In the genomic region with DNA sequence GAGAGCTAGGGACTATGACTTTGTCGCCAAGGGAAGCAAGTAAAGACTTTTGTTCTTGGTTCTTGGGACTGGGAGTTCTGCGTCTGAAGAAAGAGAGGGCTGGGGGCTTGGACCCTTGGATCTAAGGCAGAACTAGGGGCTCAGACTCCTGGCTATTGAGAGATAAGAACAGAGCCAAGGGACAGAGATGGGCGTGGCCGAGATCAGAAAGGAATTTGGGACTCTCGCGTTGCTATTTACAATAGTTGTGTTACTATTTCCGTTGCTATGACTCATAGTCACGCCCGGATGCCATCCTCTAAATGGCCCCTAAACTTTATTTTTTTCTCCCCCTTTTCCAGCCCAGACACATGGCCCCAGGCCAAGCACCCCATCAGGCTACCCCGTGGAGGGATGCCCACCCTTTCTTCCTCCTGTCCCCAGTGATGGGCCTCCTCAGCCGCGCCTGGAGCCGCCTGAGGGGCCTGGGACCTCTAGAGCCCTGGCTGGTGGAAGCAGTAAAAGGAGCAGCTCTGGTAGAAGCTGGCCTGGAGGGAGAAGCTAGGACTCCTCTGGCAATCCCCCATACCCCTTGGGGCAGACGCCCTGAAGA, we compare ENCODE assay signal across 8 cellular contexts. TPM values are rescaled to one million over a fixed set of nuclear protein-coding genes. Genes with fewer than 3 reads are reported as not detected.
A peak's percentile ranks its signal among the peaks of the same experiment; 100 is the strongest.
DNase-seq lines count a peak whose midpoint lies in the region; ATAC-seq, FAIRE-seq and TF ChIP-seq lines count a peak whose summit lies in the region.

No MANE protein-coding gene starts in this region.

- ATAC-seq in HG02981 (IDR thresholded peaks at IDR 0.05; ENCODE audit: unreplicated experiment): peak; percentile 25
- peak; percentile 35 for ATAC-seq in activated CD8-positive, alpha-beta memory T cell treated with anti-CD3 and anti-CD28 coated beads, Interleukin-2, amount 10 ng/mL, durations not matched to agents 7 days and 5 days

- no peaks in the 10 kb centered on the region for H3K9me3 Mint-ChIP-seq in activated CD8-positive, alpha-beta memory T cell treated with anti-CD3 and anti-CD28 coated beads, Interleukin-2, amount 10 ng/mL, durations not matched to agents 7 days and 5 days (ENCODE audit: low read depth)

- H2AK5ac ChIP-seq in H1 (ENCODE audit: low read depth, low read length) (peak overlapping the region; percentile 5; the same call in 1 of the 2 replicates), mesenchymal stem cell (ENCODE audit: low read length, severe bottlenecking) (peak overlapping the region; percentile 4)

- CTCF ChIA-PET in activated CD8-positive, alpha-beta memory T cell treated with anti-CD3 and anti-CD28 coated beads, Interleukin-2, amount 10 ng/mL, durations not matched to agents 7 days and 5 days (lab: Charles Lee): interaction anchor here (0.6 to 3.6 kb wide), 7 partner anchors 27 to 121 kb away, joined by 3 to 16 read pairs (median 10); a partner anchor contains a TSS
- CTCF ChIA-PET in H1 (lab: Charles Lee; ENCODE audit: partially characterized antibody): interaction anchor here (0.6 to 1.1 kb wide), 4 partner anchors 9 to 29 kb away, joined by 3 to 4 read pairs (median 3); no protein-coding TSS in a partner anchor

- no peaks in the 10 kb centered on the region for H3K27me3 ChIP-seq in H1 (replicated peaks in 1 of 4; ENCODE audit: control insufficient read depth in 3 of 4, extremely low read depth in 1 of 4, insufficient read depth in 3 of 4, low read length in 3 of 4)
- no peaks in the 10 kb centered on the region for H3K27me3 ChIP-seq in mesenchymal stem cell (ENCODE audit: control insufficient read depth in 1 of 2, insufficient read depth in 1 of 2, low read length in 2 of 2)

- H3K18ac ChIP-seq in H1 (ENCODE audit: extremely low read depth, low read length) (no peak overlapping the region), mesenchymal stem cell (ENCODE audit: low read depth in 1 of 2, low read length in 2 of 2) (peak overlapping the region; percentile 95 to 98)

- DNase-seq in Caki2 (ENCODE audit: low read depth): peak; percentile 93
- DNase-seq in NOMO-1 (lab: John Stamatoyannopoulos, UW; ENCODE audit: unreplicated experiment in 2 of 2): peak; percentile 76 to 96
- DNase-seq in activated CD8-positive, alpha-beta memory T cell treated with anti-CD3 and anti-CD28 coated beads, Interleukin-2, amount 10 ng/mL, durations not matched to agents 7 days and 5 days: peak; percentile 90
- DNase-seq in H1 (ENCODE audit: low read depth in 1 of 2, low spot score in 2 of 2): peak; percentile 49 to 72
- peak; percentile 93 for DNase-seq in mesenchymal stem cell
- peak; percentile 51 for DNase-seq in stimulated activated CD8-positive, alpha-beta memory T cell treated with anti-CD3 and anti-CD28 coated beads, Interleukin-15, amount 100 ng/mL, for 1 hour (ENCODE audit: low read depth)
- DNase-seq in cerebellar nuclear complex (lab: John Stamatoyannopoulos, UW): no peak

- H3K36me3 Mint-ChIP-seq in activated CD8-positive, alpha-beta memory T cell treated with anti-CD3 and anti-CD28 coated beads, Interleukin-2, amount 10 ng/mL, durations not matched to agents 7 days and 5 days: peaks cover 35% of the 10 kb centered on the region

- H3K4ac ChIP-seq in H1 (replicated peaks; ENCODE audit: insufficient read length, low read depth, low read length): no peak overlapping the region
- peak overlapping the region; percentile 83 to 97 for H3K4ac ChIP-seq in mesenchymal stem cell (ENCODE audit: low read depth in 1 of 2, low read length in 2 of 2)

- H2BK20ac ChIP-seq in H1 (ENCODE audit: low read length): no peak overlapping the region

- H4K8ac ChIP-seq in H1 (ENCODE audit: extremely low read depth, insufficient read depth, low read length): peak overlapping the region; percentile 58; the same call in 1 of the 2 replicates
- H4K8ac ChIP-seq in mesenchymal stem cell (ENCODE audit: low read length): peak overlapping the region; percentile 88

- H4K5ac ChIP-seq in H1 (ENCODE audit: insufficient read length, low read depth, low read length): no peak overlapping the region

- peaks cover 7% of the 10 kb centered on the region for H3K23me2 ChIP-seq in H1 (ENCODE audit: low read depth, low read length)

- TF ChIP-seq EP300 in H1 (IDR thresholded peaks at IDR 0.05; ENCODE audit: borderline replicate concordance in 1 of 2, low read depth in 2 of 2, low read length in 2 of 2): peak in 1 of 2 experiments; percentile 65; a peak in 1 of 3 replicates

- no peak overlapping the region for H4K91ac ChIP-seq in H1 (replicated peaks; ENCODE audit: insufficient read length, low read length)
- peak overlapping the region; percentile 100 for H4K91ac ChIP-seq in mesenchymal stem cell (ENCODE audit: low read length)

- H4K20me1 ChIP-seq in H1 (replicated peaks in 1 of 2; ENCODE audit: control insufficient read depth in 1 of 2, insufficient read depth in 2 of 2, low read length in 2 of 2): peaks cover 9 to 13% of the 10 kb centered on the region in 2 experiments

- no peak overlapping the region for H2BK120ac ChIP-seq in H1 (replicated peaks; ENCODE audit: low read depth, low read length)
- H2BK120ac ChIP-seq in mesenchymal stem cell (ENCODE audit: low read depth, low read length): peak overlapping the region; percentile 100

- POLR2A ChIA-PET in H1 (lab: Charles Lee; ENCODE audit: partially characterized antibody): interaction anchor here (0.5 to 7.2 kb wide), 38 partner anchors 9 to 409 kb away, joined by 3 to 115 read pairs (median 5); a partner anchor contains a TSS

- TF ChIP-seq CTCF in H1 (IDR thresholded peaks at IDR 0.05; ENCODE audit: control extremely low read depth in 1 of 3, insufficient read depth in 1 of 3, low read depth in 1 of 3, low read length in 3 of 3): no peak

- no peak overlapping the region for H3K14ac ChIP-seq in H1 (ENCODE audit: insufficient read length)
- H3K14ac ChIP-seq in mesenchymal stem cell (ENCODE audit: low read length in 2 of 2): peak overlapping the region; percentile 63 to 99

- H3K4me1 ChIP-seq in H1 (replicated peaks in 1 of 4; ENCODE audit: control insufficient read depth in 3 of 4, insufficient read depth in 4 of 4, low read length in 3 of 4): peaks cover 5 to 22% (median 10%) of the 10 kb centered on the region in 4 experiments
- peaks cover 33% of the 10 kb centered on the region for H3K4me1 ChIP-seq in mesenchymal stem cell (ENCODE audit: control insufficient read depth, insufficient read depth, low read depth, low read length)

- H3K79me1 ChIP-seq in H1 (ENCODE audit: low read depth, low read length) (peaks cover 9% of the 10 kb centered on the region), mesenchymal stem cell (replicated peaks; ENCODE audit: low read length, poor library complexity, severe bottlenecking) (peaks cover 3% of the 10 kb centered on the region)

- TF ChIP-seq POLR2A in H1 (IDR thresholded peaks at IDR 0.05; ENCODE audit: control extremely low read depth in 1 of 2, low read depth in 2 of 2, low read length in 2 of 2): peak in 1 of 2 experiments; percentile 18; a peak in 2 of 3 replicates

- peak overlapping the region; percentile 91 to 99 (median 98) for H3K9ac ChIP-seq in H1 (replicated peaks in 1 of 4; ENCODE audit: extremely low read depth in 1 of 4, low read depth in 3 of 4, low read length in 3 of 4)
- peak overlapping the region; percentile 98 for H3K9ac ChIP-seq in mesenchymal stem cell (ENCODE audit: low read length)

- H2AFZ ChIP-seq in H1 (ENCODE audit: low read length): no peak overlapping the region
- H2AFZ ChIP-seq in mesenchymal stem cell (ENCODE audit: low read depth, low read length): no peak overlapping the region

- peak overlapping the region; percentile 98 for H3K4me3 Mint-ChIP-seq in activated CD8-positive, alpha-beta memory T cell treated with anti-CD3 and anti-CD28 coated beads, Interleukin-2, amount 10 ng/mL, durations not matched to agents 7 days and 5 days

- no peak for FAIRE-seq in H1 (lab: Jason Lieb, UNC)

- H3K4me1 Mint-ChIP-seq in activated CD8-positive, alpha-beta memory T cell treated with anti-CD3 and anti-CD28 coated beads, Interleukin-2, amount 10 ng/mL, durations not matched to agents 7 days and 5 days: peaks cover 45% of the 10 kb centered on the region

- peak overlapping the region; percentile 100 for H3K27ac Mint-ChIP-seq in activated CD8-positive, alpha-beta memory T cell treated with anti-CD3 and anti-CD28 coated beads, Interleukin-2, amount 10 ng/mL, durations not matched to agents 7 days and 5 days

- peak overlapping the region; percentile 83 to 95 for H3K4me2 ChIP-seq in H1 (ENCODE audit: insufficient read depth in 1 of 2, low read depth in 2 of 2, low read length in 2 of 2)
- peak overlapping the region; percentile 78 for H3K4me2 ChIP-seq in mesenchymal stem cell (ENCODE audit: low read length, poor library complexity, severe bottlenecking)

- H3K23ac ChIP-seq in H1 (ENCODE audit: insufficient read length) (no peak overlapping the region), mesenchymal stem cell (ENCODE audit: low read length in 2 of 2) (peak overlapping the region in 1 of 2 experiments; percentile 90)

- H3K27ac ChIP-seq in H1 (ENCODE audit: low read depth, low read length) (peak overlapping the region; percentile 98), mesenchymal stem cell (ENCODE audit: low read length, poor library complexity, severe bottlenecking) (peak overlapping the region; percentile 97)

- no peaks in the 10 kb centered on the region for H3K9me3 ChIP-seq in H1 (ENCODE audit: insufficient read depth in 2 of 2, low read depth in 1 of 2, low read length in 1 of 2)
- no peaks in the 10 kb centered on the region for H3K9me3 ChIP-seq in mesenchymal stem cell (ENCODE audit: control insufficient read depth, low read length)

- H3K79me2 ChIP-seq in H1 (ENCODE audit: control insufficient read depth in 1 of 2, insufficient read depth in 2 of 2, low read length in 2 of 2): peaks cover 7 to 25% of the 10 kb centered on the region in 2 experiments; a peak in 3 of 4 replicates

- TF ChIP-seq RAD21 in H1 (IDR thresholded peaks at IDR 0.05 in 1 of 2, conservative IDR thresholded peaks at IDR 0.05 in 1 of 2; ENCODE audit: low read depth in 2 of 2, low read length in 2 of 2): no peak

- H3K36me3 ChIP-seq in H1 (ENCODE audit: control insufficient read depth in 2 of 4, insufficient read depth in 4 of 4, low read length in 3 of 4) (peaks cover 13 to 31% (median 21%) of the 10 kb centered on the region in 4 experiments; a peak in 7 of 8 replicates), mesenchymal stem cell (ENCODE audit: control insufficient read depth in 1 of 2, insufficient read depth in 2 of 2, low read depth in 1 of 2, low read length in 2 of 2) (peaks cover 36 to 48% of the 10 kb centered on the region in 2 experiments)

- H3K56ac ChIP-seq in H1 (replicated peaks; ENCODE audit: insufficient read length, low read depth, low read length): no peak overlapping the region

- H3K27me3 Mint-ChIP-seq in activated CD8-positive, alpha-beta memory T cell treated with anti-CD3 and anti-CD28 coated beads, Interleukin-2, amount 10 ng/mL, durations not matched to agents 7 days and 5 days: peaks cover 3% of the 10 kb centered on the region

- 0 out of 2 replicates have a peak overlapping the region, but pooled peaks have one; percentile 31 for H2BK15ac ChIP-seq in H1 (ENCODE audit: low read length)
- peak overlapping the region; percentile 99 for H2BK15ac ChIP-seq in mesenchymal stem cell (ENCODE audit: low read depth, poor library complexity, severe bottlenecking)

- 28% methylated on average over 14 of the region's 14 CpGs; no CpG with 5 or more reads in 1 of the 2 experiments for WGBS in H1 (ENCODE audit: extremely low coverage in 1 of 2, insufficient coverage in 1 of 2, insufficient read length in 1 of 2, insufficient replicate concordance in 2 of 2, low coverage in 1 of 2, low lambda C conversion rate in 2 of 2, missing lambda C conversion rate in 1 of 2), 2 experiments
- under 1% methylated on average over 14 of the region's 14 CpGs for WGBS in mesenchymal stem cell

- H3K4me3 ChIP-seq in H1 (ENCODE audit: extremely low read depth in 1 of 4, insufficient read depth in 2 of 4, low read depth in 3 of 4, low read length in 4 of 4) (peak overlapping the region; percentile 80 to 97 (median 92)), mesenchymal stem cell (ENCODE audit: insufficient read depth in 1 of 2, low read depth in 1 of 2, low read length in 2 of 2) (peak overlapping the region; percentile 72 to 87)

- H2BK5ac ChIP-seq in H1 (ENCODE audit: low read depth, low read length) (peak overlapping the region; percentile 94), mesenchymal stem cell (ENCODE audit: low read depth, low read length, poor library complexity, severe bottlenecking) (peak overlapping the region; percentile 94)

- in situ Hi-C loops in Caki2 (cut with HindIII; ENCODE audit: low pct_unique_long_range_greater_than_20kb, low sequenced_read_pairs): no loop called here

- peak overlapping the region; percentile 64; the same call in 1 of the 2 replicates for H2BK12ac ChIP-seq in H1 (ENCODE audit: low read depth, low read length)
- peak overlapping the region; percentile 42 to 95 for H2BK12ac ChIP-seq in mesenchymal stem cell (ENCODE audit: low read length in 2 of 2)

RNA-seq across cellular contexts. Expression of a gene that starts 0.8 kb away (rescaled TPM):
- 51.0 and 52.5 TPM in 2 replicates for total RNA-seq in Caki2 (2014; rRNA removed; shearing (Covaris generic); ENCODE audit: low replicate concordance)
- 10 to 100 TPM; 32.1 to 89.7 TPM for total RNA-seq in activated CD8-positive, alpha-beta memory T cell treated with anti-CD3 and anti-CD28 coated beads, Interleukin-2, amount 10 ng/mL, durations not matched to agents 7 days and 5 days
- total RNA-seq in H1 (2021; fragmentation: NEBNext Ultra II Directional; extraction: Animal tissue kit (Norgen Biotek cat#: 25700)): 12.8 and 14.0 TPM in 2 replicates
- polyA plus RNA-seq in H1 (2011; rRNA removed): 4.1 and 8.6 TPM in 2 replicates
- 10.3 TPM for polyA plus RNA-seq in H1 (2011; cell fraction: cytosol; rRNA removed)
- 11.4 TPM for polyA plus RNA-seq in H1 (2011; cell fraction: nucleus; rRNA removed)
- polyA plus RNA-seq in H1 (2012, experiment 1 of 2): 12.1 to 14.4 TPM (median 13.1 TPM) in 4 replicates
- 11.5 TPM for polyA plus RNA-seq in H1 (2012, experiment 2 of 2)
- 12.9 TPM for polyA plus RNA-seq in H1 (2013, experiment 1 of 2)
- 13.2 TPM for polyA plus RNA-seq in H1 (2013, experiment 2 of 2)
- 3.2 and 4.8 TPM in 2 replicates for polyA minus RNA-seq in H1 (2011; rRNA and poly(A)+ RNA removed)
- polyA minus RNA-seq in H1 (2011; cell fraction: cytosol; rRNA and poly(A)+ RNA removed): 5.7 TPM
- polyA minus RNA-seq in H1 (2011; cell fraction: nucleus; rRNA and poly(A)+ RNA removed): 19.5 TPM
- 121 TPM for polyA plus RNA-seq in mesenchymal stem cell (2013, experiment 1 of 2)
- polyA plus RNA-seq in mesenchymal stem cell (2013, experiment 2 of 2): 118 TPM

RNA-seq across cellular contexts. Expression of a gene that starts 4.6 kb away (rescaled TPM):
- total RNA-seq in Caki2 (2014; rRNA removed; shearing (Covaris generic); ENCODE audit: low replicate concordance): 0.70 and 11.5 TPM in 2 replicates
- total RNA-seq in activated CD8-positive, alpha-beta memory T cell treated with anti-CD3 and anti-CD28 coated beads, Interleukin-2, amount 10 ng/mL, durations not matched to agents 7 days and 5 days: 1 to 10 TPM; 2.2 to 5.6 TPM
- 16.8 and 18.0 TPM in 2 replicates for total RNA-seq in H1 (2021; fragmentation: NEBNext Ultra II Directional; extraction: Animal tissue kit (Norgen Biotek cat#: 25700))
- 8.2 and 14.1 TPM in 2 replicates for polyA plus RNA-seq in H1 (2011; rRNA removed)
- polyA plus RNA-seq in H1 (2011; cell fraction: cytosol; rRNA removed): 13.2 TPM
- polyA plus RNA-seq in H1 (2011; cell fraction: nucleus; rRNA removed): 20.7 TPM
- polyA plus RNA-seq in H1 (2012, experiment 1 of 2): 13.4 to 23.3 TPM (median 18.2 TPM) in 4 replicates
- polyA plus RNA-seq in H1 (2012, experiment 2 of 2): 13.7 TPM
- polyA plus RNA-seq in H1 (2013, experiment 1 of 2): 10.9 TPM
- 10.1 TPM for polyA plus RNA-seq in H1 (2013, experiment 2 of 2)
- 3.0 and 4.3 TPM in 2 replicates for polyA minus RNA-seq in H1 (2011; rRNA and poly(A)+ RNA removed)
- polyA minus RNA-seq in H1 (2011; cell fraction: cytosol; rRNA and poly(A)+ RNA removed): 6.8 TPM
- polyA minus RNA-seq in H1 (2011; cell fraction: nucleus; rRNA and poly(A)+ RNA removed): 7.7 TPM
- polyA plus RNA-seq in mesenchymal stem cell (2013, experiment 1 of 2): 20.7 TPM
- polyA plus RNA-seq in mesenchymal stem cell (2013, experiment 2 of 2): 20.0 TPM

RNA-seq across cellular contexts. Expression of a gene that starts 25.6 kb away (rescaled TPM):
- total RNA-seq in Caki2 (2014; rRNA removed; shearing (Covaris generic); ENCODE audit: low replicate concordance): not detected in 2 replicates
- under 1 TPM in 1 of 2 experiments, not detected in 1; 0.47 TPM for total RNA-seq in activated CD8-positive, alpha-beta memory T cell treated with anti-CD3 and anti-CD28 coated beads, Interleukin-2, amount 10 ng/mL, durations not matched to agents 7 days and 5 days
- 1.0 and 1.1 TPM in 2 replicates for total RNA-seq in H1 (2021; fragmentation: NEBNext Ultra II Directional; extraction: Animal tissue kit (Norgen Biotek cat#: 25700))
- polyA plus RNA-seq in H1 (2011; rRNA removed): 0.95 and 1.8 TPM in 2 replicates
- 1.8 TPM for polyA plus RNA-seq in H1 (2011; cell fraction: cytosol; rRNA removed)
- polyA plus RNA-seq in H1 (2011; cell fraction: nucleus; rRNA removed): 3.1 TPM
- polyA plus RNA-seq in H1 (2012, experiment 1 of 2): 0.52 to 1.6 TPM (median 1.1 TPM) in 4 replicates
- 0.42 TPM for polyA plus RNA-seq in H1 (2012, experiment 2 of 2)
- polyA plus RNA-seq in H1 (2013, experiment 1 of 2): 0.69 TPM
- 0.70 TPM for polyA plus RNA-seq in H1 (2013, experiment 2 of 2)
- 1.6 and 1.9 TPM in 2 replicates for polyA minus RNA-seq in H1 (2011; rRNA and poly(A)+ RNA removed)
- polyA minus RNA-seq in H1 (2011; cell fraction: cytosol; rRNA and poly(A)+ RNA removed): not detected
- 0.30 TPM for polyA minus RNA-seq in H1 (2011; cell fraction: nucleus; rRNA and poly(A)+ RNA removed)
- 0.01 TPM for polyA plus RNA-seq in mesenchymal stem cell (2013, experiment 1 of 2)
- not detected for polyA plus RNA-seq in mesenchymal stem cell (2013, experiment 2 of 2)

RNA-seq across cellular contexts. Expression of a gene that starts 27.1 kb away (rescaled TPM):
- 338 and 348 TPM in 2 replicates for total RNA-seq in Caki2 (2014; rRNA removed; shearing (Covaris generic); ENCODE audit: low replicate concordance)
- total RNA-seq in activated CD8-positive, alpha-beta memory T cell treated with anti-CD3 and anti-CD28 coated beads, Interleukin-2, amount 10 ng/mL, durations not matched to agents 7 days and 5 days: 100 to 1,000 TPM; 185 to 226 TPM
- total RNA-seq in H1 (2021; fragmentation: NEBNext Ultra II Directional; extraction: Animal tissue kit (Norgen Biotek cat#: 25700)): 106 and 111 TPM in 2 replicates
- 121 and 178 TPM in 2 replicates for polyA plus RNA-seq in H1 (2011; rRNA removed)
- 123 TPM for polyA plus RNA-seq in H1 (2011; cell fraction: cytosol; rRNA removed)
- polyA plus RNA-seq in H1 (2011; cell fraction: nucleus; rRNA removed): 169 TPM
- 73.9 to 148 TPM (median 121 TPM) in 4 replicates for polyA plus RNA-seq in H1 (2012, experiment 1 of 2)
- polyA plus RNA-seq in H1 (2012, experiment 2 of 2): 138 TPM
- polyA plus RNA-seq in H1 (2013, experiment 1 of 2): 142 TPM
- 150 TPM for polyA plus RNA-seq in H1 (2013, experiment 2 of 2)
- 53.0 and 53.5 TPM in 2 replicates for polyA minus RNA-seq in H1 (2011; rRNA and poly(A)+ RNA removed)
- 75.7 TPM for polyA minus RNA-seq in H1 (2011; cell fraction: cytosol; rRNA and poly(A)+ RNA removed)
- polyA minus RNA-seq in H1 (2011; cell fraction: nucleus; rRNA and poly(A)+ RNA removed): 48.9 TPM
- polyA plus RNA-seq in mesenchymal stem cell (2013, experiment 1 of 2): 185 TPM
- polyA plus RNA-seq in mesenchymal stem cell (2013, experiment 2 of 2): 179 TPM

RNA-seq across cellular contexts. Expression of a gene that starts 36.7 kb away (rescaled TPM):
- total RNA-seq in Caki2 (2014; rRNA removed; shearing (Covaris generic); ENCODE audit: low replicate concordance): 33.6 and 56.7 TPM in 2 replicates
- total RNA-seq in activated CD8-positive, alpha-beta memory T cell treated with anti-CD3 and anti-CD28 coated beads, Interleukin-2, amount 10 ng/mL, durations not matched to agents 7 days and 5 days: under 1 TPM; 0.38 to 0.59 TPM
- total RNA-seq in H1 (2021; fragmentation: NEBNext Ultra II Directional; extraction: Animal tissue kit (Norgen Biotek cat#: 25700)): 8.4 and 9.7 TPM in 2 replicates
- polyA plus RNA-seq in H1 (2011; rRNA removed): 25.5 and 32.7 TPM in 2 replicates
- 24.6 TPM for polyA plus RNA-seq in H1 (2011; cell fraction: cytosol; rRNA removed)
- polyA plus RNA-seq in H1 (2011; cell fraction: nucleus; rRNA removed): 33.3 TPM
- 12.8 to 19.2 TPM (median 18.4 TPM) in 4 replicates for polyA plus RNA-seq in H1 (2012, experiment 1 of 2)
- polyA plus RNA-seq in H1 (2012, experiment 2 of 2): 18.2 TPM
- polyA plus RNA-seq in H1 (2013, experiment 1 of 2): 6.1 TPM
- 5.6 TPM for polyA plus RNA-seq in H1 (2013, experiment 2 of 2)
- polyA minus RNA-seq in H1 (2011; rRNA and poly(A)+ RNA removed): 3.5 and 5.0 TPM in 2 replicates
- 6.0 TPM for polyA minus RNA-seq in H1 (2011; cell fraction: cytosol; rRNA and poly(A)+ RNA removed)
- polyA minus RNA-seq in H1 (2011; cell fraction: nucleus; rRNA and poly(A)+ RNA removed): 5.5 TPM
- polyA plus RNA-seq in mesenchymal stem cell (2013, experiment 1 of 2): 45.5 TPM
- 46.0 TPM for polyA plus RNA-seq in mesenchymal stem cell (2013, experiment 2 of 2)

Comparison
In these comparisons a context has a peak if more than half of its experiments do, and no peak if none do; other contexts are left out.
1. DNase-seq: peak in Caki2 (single experiment), NOMO-1 (2 of 2), activated CD8-positive, alpha-beta memory T cell treated with anti-CD3 and anti-CD28 coated beads, Interleukin-2, amount 10 ng/mL, durations not matched to agents 7 days and 5 days (single experiment), H1 (2 of 2), mesenchymal stem cell (single experiment) and stimulated activated CD8-positive, alpha-beta memory T cell treated with anti-CD3 and anti-CD28 coated beads, Interleukin-15, amount 100 ng/mL, for 1 hour (single experiment); none in cerebellar nuclear complex (0 of 2).